In the genomic region with DNA sequence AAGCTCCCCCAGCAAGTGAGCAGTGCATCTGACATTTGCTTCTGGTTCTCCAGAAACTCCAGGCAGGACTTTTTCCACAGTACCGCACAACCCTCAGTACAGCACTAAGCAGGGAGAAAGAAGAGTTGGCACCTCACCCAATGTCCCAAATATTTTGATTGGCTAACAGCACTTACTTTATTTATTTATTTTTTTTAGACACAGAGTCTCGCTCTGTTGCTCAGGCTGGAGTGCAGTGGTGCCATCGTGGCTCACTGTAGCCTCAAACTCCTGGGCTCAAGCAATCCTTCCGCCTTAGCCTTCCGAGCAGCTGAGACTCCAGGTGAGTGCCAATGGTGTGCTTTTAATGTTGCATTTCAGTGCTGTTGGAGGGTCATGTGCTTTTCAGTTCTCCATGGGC, we compare ENCODE assay signal across 30 cellular contexts.
"Had no signal": no experiment of that assay in that cellular context is flagged by ENCODE, and none has a peak within 500 bp of the region (broad histone marks: within the 10 kb centered on the region; RNA-seq: fewer than 3 reads in every experiment).

No MANE protein-coding gene starts in this region.

- H3K9me3 ChIP-seq: gastroesophageal sphincter, heart left ventricle, mucosa of descending colon, neutrophil, right atrium auricular region, tibial nerve, upper lobe of right lung had no signal

- ATAC-seq: esophagus mucosa; gastroesophageal sphincter; heart left ventricle; left lobe of liver; mucosa of descending colon; natural killer cell treated with Interleukin-12 subunit alpha and Interleukin-12 subunit beta and Interleukin-15 and Interleukin-18, amount 100 ng/mL, for 72 hours; stimulated activated naive CD8-positive, alpha-beta T cell treated with anti-CD3 and anti-CD28 coated beads, Interleukin-15, amount 100 ng/mL, for 72 hours; upper lobe of right lung had no signal

- H3K36me3 ChIP-seq: gastroesophageal sphincter, heart left ventricle, neutrophil, right atrium auricular region, tibial nerve, upper lobe of right lung had no signal

- H3K4me3 ChIP-seq: coronary artery, gastroesophageal sphincter, heart left ventricle, hepatocyte, mucosa of descending colon, right atrium auricular region, smooth muscle cell, tibial nerve, upper lobe of right lung had no signal

- H3K4me3 Mint-ChIP-seq: mesothelial cell of epicardium; naive B cell; natural killer cell treated with Interleukin-12 subunit alpha and Interleukin-12 subunit beta and Interleukin-15 and Interleukin-18, amount 100 ng/mL, for 72 hours; neural crest cell; stimulated activated naive CD8-positive, alpha-beta T cell treated with anti-CD3 and anti-CD28 coated beads, Interleukin-15, amount 100 ng/mL, for 72 hours had no signal

- H3K9ac ChIP-seq: parathyroid adenoma had no signal

- DNase-seq: dermis blood vessel endothelial cell; effector CD4-positive, alpha-beta T cell; heart left ventricle; kidney; mesenchymal stem cell; mucosa of descending colon; naive B cell; stimulated activated CD4-positive, alpha-beta T cell treated with anti-CD3 and anti-CD28 coated beads, Interleukin-12 subunit alpha, Interleukin-12 subunit beta, amount 100 ng/mL, for 4 hours; stimulated activated CD4-positive, alpha-beta T cell treated with anti-CD3 and anti-CD28 coated beads, Interleukin-1b, Interleukin-23, amount 100 ng/mL, for 48 hours; stimulated activated CD4-positive, alpha-beta T cell treated with anti-CD3 and anti-CD28 coated beads, Interleukin-4, amount 100 ng/mL, for 1 hour; stimulated activated CD8-positive, alpha-beta memory T cell treated with anti-CD3 and anti-CD28 coated beads, Interleukin-4, amount 100 ng/mL, for 48 hours; stimulated activated naive CD4-positive, alpha-beta T cell; stimulated activated naive CD8-positive, alpha-beta T cell treated with anti-CD3 and anti-CD28 coated beads, Interleukin-15, amount 100 ng/mL, for 72 hours; upper lobe of right lung had no signal

- H3K27ac Mint-ChIP-seq: mesothelial cell of epicardium; naive B cell; natural killer cell treated with Interleukin-12 subunit alpha and Interleukin-12 subunit beta and Interleukin-15 and Interleukin-18, amount 100 ng/mL, for 72 hours; progenitor cell of endocrine pancreas; stimulated activated naive CD8-positive, alpha-beta T cell treated with anti-CD3 and anti-CD28 coated beads, Interleukin-15, amount 100 ng/mL, for 72 hours had no signal

- H3K4me1 ChIP-seq: foreskin keratinocyte, parathyroid adenoma had no signal

- H3K9me3 Mint-ChIP-seq: mesothelial cell of epicardium; natural killer cell treated with Interleukin-12 subunit alpha and Interleukin-12 subunit beta and Interleukin-15 and Interleukin-18, amount 100 ng/mL, for 72 hours; neural crest cell; stimulated activated naive CD8-positive, alpha-beta T cell treated with anti-CD3 and anti-CD28 coated beads, Interleukin-15, amount 100 ng/mL, for 72 hours had no signal

- H3K36me3 Mint-ChIP-seq: mesothelial cell of epicardium; naive B cell; natural killer cell treated with Interleukin-12 subunit alpha and Interleukin-12 subunit beta and Interleukin-15 and Interleukin-18, amount 100 ng/mL, for 72 hours had no signal

- H3K4me1 Mint-ChIP-seq: mesothelial cell of epicardium; naive B cell; stimulated activated naive CD8-positive, alpha-beta T cell treated with anti-CD3 and anti-CD28 coated beads, Interleukin-15, amount 100 ng/mL, for 72 hours had no signal

- H3K27ac ChIP-seq: coronary artery, epithelial cell of prostate, foreskin keratinocyte, gastroesophageal sphincter, heart left ventricle, hepatocyte, neutrophil, parathyroid adenoma, right atrium auricular region, tibial nerve, upper lobe of right lung had no signal

- H3K27me3 ChIP-seq: foreskin keratinocyte, gastroesophageal sphincter, hepatocyte, right atrium auricular region, tibial nerve, upper lobe of right lung had no signal
